Comparison of ENCODE assay signal across 36 cellular contexts in the genomic region with DNA sequence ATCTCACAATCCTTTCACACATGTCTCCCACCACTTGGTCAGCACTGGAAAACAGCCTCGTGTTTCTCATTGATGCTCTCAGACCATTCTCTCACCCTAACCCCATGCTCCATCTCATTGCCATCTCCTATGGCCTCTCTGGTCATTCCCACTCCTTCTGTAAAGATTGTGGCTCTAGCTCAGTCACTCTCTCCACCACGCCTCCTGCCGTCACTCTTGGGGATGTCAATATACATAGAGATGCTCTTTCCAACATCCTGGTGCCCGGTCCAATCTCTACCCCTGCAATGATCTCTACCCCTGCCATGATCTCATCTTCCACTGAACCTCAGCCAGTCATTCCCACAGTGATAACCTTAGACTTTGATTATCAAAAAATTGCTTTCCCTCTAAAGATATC.
"Had no signal": no experiment of that assay in that cellular context is flagged by ENCODE, and none has a peak within 500 bp of the region (broad histone marks: within the 10 kb centered on the region; RNA-seq: fewer than 3 reads in every experiment).

No MANE protein-coding gene starts in this region.

- H3K4me1 Mint-ChIP-seq: activated CD4-positive, alpha-beta memory T cell treated with anti-CD3 and anti-CD28 coated beads, Interleukin-2, amount 10 ng/mL, durations not matched to agents 7 days and 5 days; activated CD4-positive, alpha-beta T cell treated with anti-CD3 and anti-CD28 coated beads for 36 hours; activated CD4-positive, alpha-beta T cell treated with anti-CD3 and anti-CD28 coated beads, Interleukin-2, amount 10 ng/mL, durations not matched to agents 7 days and 5 days; activated CD8-positive, alpha-beta memory T cell treated with anti-CD3 and anti-CD28 coated beads, Interleukin-2, amount 10 ng/mL, durations not matched to agents 7 days and 5 days; activated naive CD8-positive, alpha-beta T cell treated with anti-CD3 and anti-CD28 coated beads for 36 hours had no signal

- H3K9me3 ChIP-seq: adrenal gland, body of pancreas, breast epithelium had no signal

- FAIRE-seq: astrocyte had no signal

- H3K36me3 ChIP-seq: adrenal gland, brain microvascular endothelial cell, breast epithelium had no signal

- H3K27ac ChIP-seq: adrenal gland, body of pancreas, brain microvascular endothelial cell, breast epithelium, VCaP had no signal

- H3K27me3 Mint-ChIP-seq: activated CD4-positive, alpha-beta memory T cell treated with anti-CD3 and anti-CD28 coated beads, Interleukin-2, amount 10 ng/mL, durations not matched to agents 7 days and 5 days; activated CD4-positive, alpha-beta T cell treated with anti-CD3 and anti-CD28 coated beads for 36 hours; activated CD4-positive, alpha-beta T cell treated with anti-CD3 and anti-CD28 coated beads, Interleukin-2, amount 10 ng/mL, durations not matched to agents 7 days and 5 days; activated CD8-positive, alpha-beta memory T cell treated with anti-CD3 and anti-CD28 coated beads, Interleukin-2, amount 10 ng/mL, durations not matched to agents 7 days and 5 days; activated naive CD8-positive, alpha-beta T cell treated with anti-CD3 and anti-CD28 coated beads for 36 hours; activated T-cell treated with anti-CD3 and anti-CD28 coated beads, Interleukin-2, amount 50 U/mL, for 24 hours had no signal

- H3K27ac Mint-ChIP-seq: activated CD4-positive, alpha-beta memory T cell treated with anti-CD3 and anti-CD28 coated beads, Interleukin-2, amount 10 ng/mL, durations not matched to agents 7 days and 5 days; activated CD4-positive, alpha-beta T cell treated with anti-CD3 and anti-CD28 coated beads for 36 hours; activated CD4-positive, alpha-beta T cell treated with anti-CD3 and anti-CD28 coated beads, Interleukin-2, amount 10 ng/mL, durations not matched to agents 7 days and 5 days; activated CD8-positive, alpha-beta memory T cell treated with anti-CD3 and anti-CD28 coated beads, Interleukin-2, amount 10 ng/mL, durations not matched to agents 7 days and 5 days; activated CD8-positive, alpha-beta T cell treated with anti-CD3 and anti-CD28 coated beads, Interleukin-2, amount 10 ng/mL, durations not matched to agents 7 days and 5 days; activated naive CD4-positive, alpha-beta T cell treated with anti-CD3 and anti-CD28 coated beads for 36 hours; activated naive CD4-positive, alpha-beta T cell treated with anti-CD3 and anti-CD28 coated beads, Interleukin-2, amount 50 U/mL, for 72 hours; activated naive CD8-positive, alpha-beta T cell treated with anti-CD3 and anti-CD28 coated beads for 36 hours; activated T-cell treated with anti-CD3 and anti-CD28 coated beads, Interleukin-2, amount 50 U/mL, for 24 hours; activated T-helper 2 cell treated with anti-CD3 and anti-CD28 coated beads, Interferon-gamma antibody, Interleukin-2, Interleukin-4, amounts not matched to agents 10 μg/mL and 5 μg/mL and 100 μg/mL, durations not matched to agents 14 hours and 24 hours and 36 hours; T-helper 1 cell treated with Interleukin-12 subunit alpha and Interleukin-12 subunit beta and Interleukin-4 antibody, amounts not matched to agents 30 μg/mL and 1 μg/mL, for 36 hours; T-helper 2 cell treated with Interferon-gamma antibody and Interleukin-4, amounts not matched to agents 5 μg/mL and 100 μg/mL, for 36 hours had no signal

- H3K9me3 Mint-ChIP-seq: activated naive CD4-positive, alpha-beta T cell treated with anti-CD3 and anti-CD28 coated beads for 36 hours; activated naive CD4-positive, alpha-beta T cell treated with anti-CD3 and anti-CD28 coated beads, Interleukin-2, amount 50 U/mL, for 72 hours; activated naive CD8-positive, alpha-beta T cell treated with anti-CD3 and anti-CD28 coated beads for 36 hours; activated T-helper 2 cell treated with anti-CD3 and anti-CD28 coated beads, Interferon-gamma antibody, Interleukin-2, Interleukin-4, amounts not matched to agents 10 μg/mL and 5 μg/mL and 100 μg/mL, durations not matched to agents 14 hours and 24 hours and 36 hours; T-helper 1 cell treated with Interleukin-12 subunit alpha and Interleukin-12 subunit beta and Interleukin-4 antibody, amounts not matched to agents 30 μg/mL and 1 μg/mL, for 36 hours; T-helper 2 cell treated with Interferon-gamma antibody and Interleukin-4, amounts not matched to agents 5 μg/mL and 100 μg/mL, for 36 hours had no signal

- DNase-seq: activated CD4-positive, alpha-beta memory T cell treated with anti-CD3 and anti-CD28 coated beads, Interleukin-2, amount 10 ng/mL, durations not matched to agents 7 days and 5 days; activated CD4-positive, alpha-beta T cell treated with anti-CD3 and anti-CD28 coated beads for 1 hour; activated CD4-positive, alpha-beta T cell treated with anti-CD3 and anti-CD28 coated beads for 36 hours; activated CD4-positive, alpha-beta T cell treated with anti-CD3 and anti-CD28 coated beads for 48 hours; activated CD4-positive, alpha-beta T cell treated with anti-CD3 and anti-CD28 coated beads, Interleukin-2, amount 10 ng/mL, durations not matched to agents 7 days and 5 days; activated CD4-positive, alpha-beta T cell treated with anti-CD3 and anti-CD28 coated beads, Interleukin-2, amount 50 U/mL, for 48 hours; activated CD4-positive, CD25-positive, alpha-beta regulatory T cell; activated CD8-positive, alpha-beta memory T cell treated with anti-CD3 and anti-CD28 coated beads for 24 hours; activated CD8-positive, alpha-beta memory T cell treated with anti-CD3 and anti-CD28 coated beads, Interleukin-2, amount 10 ng/mL, durations not matched to agents 7 days and 5 days; activated CD8-positive, alpha-beta memory T cell treated with anti-CD3 and anti-CD28 coated beads, Interleukin-2, amount 50 U/mL, for 48 hours; activated CD8-positive, alpha-beta T cell treated with anti-CD3 and anti-CD28 coated beads, Interleukin-2, amount 10 ng/mL, durations not matched to agents 7 days and 5 days; activated effector memory CD4-positive, alpha-beta T cell treated with Interleukin-2 at 50 U/mL for 16 hours; activated gamma-delta T cell; activated naive CD4-positive, alpha-beta T cell treated with anti-CD3 and anti-CD28 coated beads for 36 hours; activated naive CD4-positive, alpha-beta T cell treated with anti-CD3 and anti-CD28 coated beads, Interleukin-2, amount 50 U/mL, for 16 hours; activated naive CD8-positive, alpha-beta T cell treated with anti-CD3 and anti-CD28 coated beads for 36 hours; activated T-cell treated with anti-CD3 and anti-CD28 coated beads, Interleukin-2, amount 50 U/mL, for 24 hours; activated T-cell treated with anti-CD3 and anti-CD28 coated beads, Interleukin-2, amount 50 U/mL, for 48 hours; adrenal gland; amniotic stem cell; aorta; body of pancreas; brain microvascular endothelial cell; central memory CD4-positive, alpha-beta T cell; cerebellar nuclear complex; T-helper 1 cell; T-helper 2 cell; T-helper 9 cell had no signal

- ATAC-seq: activated CD4-positive, alpha-beta T cell treated with anti-CD3 and anti-CD28 coated beads for 36 hours; activated CD4-positive, CD25-positive, alpha-beta regulatory T cell treated with anti-CD3 and anti-CD28 coated beads, Interleukin-2, amount 50 U/mL, for 24 hours; activated CD8-positive, alpha-beta memory T cell treated with anti-CD3 and anti-CD28 coated beads, Interleukin-2, amount 10 ng/mL, durations not matched to agents 7 days and 5 days; activated CD8-positive, alpha-beta T cell treated with anti-CD3 and anti-CD28 coated beads, Interleukin-2, amount 10 ng/mL, durations not matched to agents 7 days and 5 days; activated naive CD4-positive, alpha-beta T cell treated with anti-CD3 and anti-CD28 coated beads, Interleukin-2, amount 50 U/mL, for 72 hours; body of pancreas had no signal

- H3K4me3 Mint-ChIP-seq: activated CD4-positive, alpha-beta memory T cell treated with anti-CD3 and anti-CD28 coated beads, Interleukin-2, amount 10 ng/mL, durations not matched to agents 7 days and 5 days; activated CD4-positive, alpha-beta T cell treated with anti-CD3 and anti-CD28 coated beads for 36 hours; activated CD4-positive, alpha-beta T cell treated with anti-CD3 and anti-CD28 coated beads, Interleukin-2, amount 10 ng/mL, durations not matched to agents 7 days and 5 days; activated CD8-positive, alpha-beta memory T cell treated with anti-CD3 and anti-CD28 coated beads, Interleukin-2, amount 10 ng/mL, durations not matched to agents 7 days and 5 days; activated CD8-positive, alpha-beta T cell treated with anti-CD3 and anti-CD28 coated beads, Interleukin-2, amount 10 ng/mL, durations not matched to agents 7 days and 5 days; activated naive CD4-positive, alpha-beta T cell treated with anti-CD3 and anti-CD28 coated beads for 36 hours; activated naive CD8-positive, alpha-beta T cell treated with anti-CD3 and anti-CD28 coated beads for 36 hours; activated T-cell treated with anti-CD3 and anti-CD28 coated beads, Interleukin-2, amount 50 U/mL, for 24 hours; T-helper 1 cell treated with Interleukin-12 subunit alpha and Interleukin-12 subunit beta and Interleukin-4 antibody, amounts not matched to agents 30 μg/mL and 1 μg/mL, for 36 hours; T-helper 2 cell treated with Interferon-gamma antibody and Interleukin-4, amounts not matched to agents 5 μg/mL and 100 μg/mL, for 36 hours had no signal

- H3K4me1 ChIP-seq: adrenal gland, breast epithelium had no signal

- H3K27me3 ChIP-seq: adrenal gland, body of pancreas, brain microvascular endothelial cell, breast epithelium had no signal

- H3K4me3 ChIP-seq: adrenal gland, body of pancreas, breast epithelium had no signal
